1 cellular context compared by ENCODE assay signal in the genomic region with DNA sequence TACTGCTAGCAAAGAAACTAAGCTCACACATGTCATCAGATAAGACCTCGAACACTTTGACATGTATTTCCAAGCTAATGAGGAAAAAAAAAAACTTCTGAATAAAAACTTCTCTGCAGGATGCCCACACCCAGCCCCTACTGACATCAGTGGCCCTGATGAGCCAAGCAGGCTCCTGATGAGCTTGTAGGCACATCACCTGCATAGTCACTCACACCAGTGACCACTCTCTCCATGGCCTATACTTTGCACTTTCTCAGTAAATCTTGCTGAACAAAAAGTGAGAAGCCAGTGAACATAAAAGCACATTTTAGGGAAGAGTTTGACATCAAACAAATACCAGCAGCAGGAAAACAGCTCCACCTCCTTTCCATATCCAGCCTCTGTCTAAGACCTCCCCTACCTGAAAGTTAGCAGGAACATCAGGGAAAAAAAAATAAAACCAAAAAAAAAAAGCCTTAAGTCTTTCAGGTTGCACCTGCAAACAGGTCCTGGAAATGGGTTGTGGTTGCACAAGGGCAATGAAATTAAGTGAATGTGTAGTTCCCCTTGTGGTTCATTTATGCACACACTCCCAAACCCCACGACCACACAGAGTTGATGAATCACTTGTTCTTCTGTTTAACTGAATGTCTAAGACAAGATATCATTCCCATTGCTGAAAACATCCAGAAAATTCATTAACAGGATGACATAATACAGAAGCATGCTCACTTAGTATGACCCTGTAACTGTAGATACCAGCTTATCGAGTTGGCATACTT.
A peak's percentile ranks its signal among the peaks of the same experiment; 100 is the strongest.
TF ChIP-seq lines count a peak whose summit lies in the region.

No MANE protein-coding gene starts in this region.

TF ChIP-seq in GM12878, 131 proteins besides CTCF, POLR2A, EP300 and RAD21 (continued from another document):
- TF ChIP-seq KDM1A (IDR thresholded peaks at IDR 0.05; ENCODE audit: borderline replicate concordance) (no peak), RB1 (IDR thresholded peaks at IDR 0.05; ENCODE audit: borderline replicate concordance) (no peak), STAT1 (conservative IDR thresholded peaks at IDR 0.05) (no peak), SREBF2 (IDR thresholded peaks at IDR 0.05; ENCODE audit: low read length) (no peak), NFXL1 (IDR thresholded peaks at IDR 0.05; ENCODE audit: borderline replicate concordance) (no peak), SMAD5 (IDR thresholded peaks at IDR 0.05; ENCODE audit: low read depth) (no peak), CBX5 (IDR thresholded peaks at IDR 0.05; ENCODE audit: low read depth) (no peak), HDAC2 (IDR thresholded peaks at IDR 0.05) (no peak), RUNX3 (IDR thresholded peaks at IDR 0.05; ENCODE audit: low read length) (peak; percentile 73), MEF2B (IDR thresholded peaks at IDR 0.05; ENCODE audit: partially characterized antibody, poor library complexity, severe bottlenecking) (no peak), TAF1 (IDR thresholded peaks at IDR 0.05; ENCODE audit: borderline replicate concordance, low read depth, low read length) (no peak), BCL11A (IDR thresholded peaks at IDR 0.05; ENCODE audit: low read depth, low read length) (peak; percentile 58; the same call in 1 of the 2 replicates), BHLHE40 (IDR thresholded peaks at IDR 0.05; ENCODE audit: borderline replicate concordance in 1 of 2, low read depth in 2 of 2, low read length in 1 of 2) (peak in 1 of 2 experiments; percentile 35; a peak in 1 of 4 replicates), DPF2 (IDR thresholded peaks at IDR 0.05) (no peak), CEBPB (IDR thresholded peaks at IDR 0.05; ENCODE audit: borderline replicate concordance in 1 of 2, low read depth in 2 of 2, low read length in 2 of 2) (no peak), BACH1 (IDR thresholded peaks at IDR 0.05; ENCODE audit: borderline replicate concordance) (no peak), SRF (IDR thresholded peaks at IDR 0.05; ENCODE audit: low read depth in 2 of 2, low read length in 2 of 2) (no peak), ZNF384 (IDR thresholded peaks at IDR 0.05; ENCODE audit: borderline replicate concordance, low read depth, low read length) (no peak), IRF4 (IDR thresholded peaks at IDR 0.05; ENCODE audit: low read depth, low read length) (no peak), FOXM1 (IDR thresholded peaks at IDR 0.05; ENCODE audit: low read depth, low read length) (no peak), IKZF2 (IDR thresholded peaks at IDR 0.05) (peak; percentile 46 to 49; a peak in 2 of 4 replicates), YY1 (IDR thresholded peaks at IDR 0.05; ENCODE audit: low read depth, low read length) (no peak), HCFC1 (IDR thresholded peaks at IDR 0.05; ENCODE audit: low read length) (no peak), RCOR1 (conservative IDR thresholded peaks at IDR 0.05; ENCODE audit: low read depth, low read length) (no peak), GATAD2B (conservative IDR thresholded peaks at IDR 0.05; ENCODE audit: low read depth) (no peak), JUND (IDR thresholded peaks at IDR 0.05; ENCODE audit: low read depth, low read length) (no peak), MTA2 (IDR thresholded peaks at IDR 0.05; ENCODE audit: low read depth) (0 out of 2 replicates have a peak, but pooled peaks have one; percentile 22), ZNF24 (IDR thresholded peaks at IDR 0.05) (peak; percentile 90)
- TF ChIP-seq, protein P1, sequence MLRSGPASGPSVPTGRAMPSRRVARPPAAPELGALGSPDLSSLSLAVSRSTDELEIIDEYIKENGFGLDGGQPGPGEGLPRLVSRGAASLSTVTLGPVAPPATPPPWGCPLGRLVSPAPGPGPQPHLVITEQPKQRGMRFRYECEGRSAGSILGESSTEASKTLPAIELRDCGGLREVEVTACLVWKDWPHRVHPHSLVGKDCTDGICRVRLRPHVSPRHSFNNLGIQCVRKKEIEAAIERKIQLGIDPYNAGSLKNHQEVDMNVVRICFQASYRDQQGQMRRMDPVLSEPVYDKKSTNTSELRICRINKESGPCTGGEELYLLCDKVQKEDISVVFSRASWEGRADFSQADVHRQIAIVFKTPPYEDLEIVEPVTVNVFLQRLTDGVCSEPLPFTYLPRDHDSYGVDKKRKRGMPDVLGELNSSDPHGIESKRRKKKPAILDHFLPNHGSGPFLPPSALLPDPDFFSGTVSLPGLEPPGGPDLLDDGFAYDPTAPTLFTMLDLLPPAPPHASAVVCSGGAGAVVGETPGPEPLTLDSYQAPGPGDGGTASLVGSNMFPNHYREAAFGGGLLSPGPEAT (IDR thresholded peaks at IDR 0.05; ENCODE audit: low read depth) = 0 out of 2 replicates have a peak, but pooled peaks have one; percentile 26
- TF ChIP-seq, protein P2, sequence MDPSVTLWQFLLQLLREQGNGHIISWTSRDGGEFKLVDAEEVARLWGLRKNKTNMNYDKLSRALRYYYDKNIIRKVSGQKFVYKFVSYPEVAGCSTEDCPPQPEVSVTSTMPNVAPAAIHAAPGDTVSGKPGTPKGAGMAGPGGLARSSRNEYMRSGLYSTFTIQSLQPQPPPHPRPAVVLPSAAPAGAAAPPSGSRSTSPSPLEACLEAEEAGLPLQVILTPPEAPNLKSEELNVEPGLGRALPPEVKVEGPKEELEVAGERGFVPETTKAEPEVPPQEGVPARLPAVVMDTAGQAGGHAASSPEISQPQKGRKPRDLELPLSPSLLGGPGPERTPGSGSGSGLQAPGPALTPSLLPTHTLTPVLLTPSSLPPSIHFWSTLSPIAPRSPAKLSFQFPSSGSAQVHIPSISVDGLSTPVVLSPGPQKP (IDR thresholded peaks at IDR 0.05; ENCODE audit: low read depth, low read length) = no peak
- TF ChIP-seq, protein P3, sequence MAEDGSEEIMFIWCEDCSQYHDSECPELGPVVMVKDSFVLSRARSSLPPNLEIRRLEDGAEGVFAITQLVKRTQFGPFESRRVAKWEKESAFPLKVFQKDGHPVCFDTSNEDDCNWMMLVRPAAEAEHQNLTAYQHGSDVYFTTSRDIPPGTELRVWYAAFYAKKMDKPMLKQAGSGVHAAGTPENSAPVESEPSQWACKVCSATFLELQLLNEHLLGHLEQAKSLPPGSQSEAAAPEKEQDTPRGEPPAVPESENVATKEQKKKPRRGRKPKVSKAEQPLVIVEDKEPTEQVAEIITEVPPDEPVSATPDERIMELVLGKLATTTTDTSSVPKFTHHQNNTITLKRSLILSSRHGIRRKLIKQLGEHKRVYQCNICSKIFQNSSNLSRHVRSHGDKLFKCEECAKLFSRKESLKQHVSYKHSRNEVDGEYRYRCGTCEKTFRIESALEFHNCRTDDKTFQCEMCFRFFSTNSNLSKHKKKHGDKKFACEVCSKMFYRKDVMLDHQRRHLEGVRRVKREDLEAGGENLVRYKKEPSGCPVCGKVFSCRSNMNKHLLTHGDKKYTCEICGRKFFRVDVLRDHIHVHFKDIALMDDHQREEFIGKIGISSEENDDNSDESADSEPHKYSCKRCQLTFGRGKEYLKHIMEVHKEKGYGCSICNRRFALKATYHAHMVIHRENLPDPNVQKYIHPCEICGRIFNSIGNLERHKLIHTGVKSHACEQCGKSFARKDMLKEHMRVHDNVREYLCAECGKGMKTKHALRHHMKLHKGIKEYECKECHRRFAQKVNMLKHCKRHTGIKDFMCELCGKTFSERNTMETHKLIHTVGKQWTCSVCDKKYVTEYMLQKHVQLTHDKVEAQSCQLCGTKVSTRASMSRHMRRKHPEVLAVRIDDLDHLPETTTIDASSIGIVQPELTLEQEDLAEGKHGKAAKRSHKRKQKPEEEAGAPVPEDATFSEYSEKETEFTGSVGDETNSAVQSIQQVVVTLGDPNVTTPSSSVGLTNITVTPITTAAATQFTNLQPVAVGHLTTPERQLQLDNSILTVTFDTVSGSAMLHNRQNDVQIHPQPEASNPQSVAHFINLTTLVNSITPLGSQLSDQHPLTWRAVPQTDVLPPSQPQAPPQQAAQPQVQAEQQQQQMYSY (CRISPR knock-in tag; IDR thresholded peaks at IDR 0.05) = no peak
- TF ChIP-seq, protein P4, sequence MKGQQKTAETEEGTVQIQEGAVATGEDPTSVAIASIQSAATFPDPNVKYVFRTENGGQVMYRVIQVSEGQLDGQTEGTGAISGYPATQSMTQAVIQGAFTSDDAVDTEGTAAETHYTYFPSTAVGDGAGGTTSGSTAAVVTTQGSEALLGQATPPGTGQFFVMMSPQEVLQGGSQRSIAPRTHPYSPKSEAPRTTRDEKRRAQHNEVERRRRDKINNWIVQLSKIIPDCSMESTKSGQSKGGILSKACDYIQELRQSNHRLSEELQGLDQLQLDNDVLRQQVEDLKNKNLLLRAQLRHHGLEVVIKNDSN (IDR thresholded peaks at IDR 0.05; ENCODE audit: borderline replicate concordance, extremely low read length, insufficient read depth, low read depth, low read length) = no peak
